Comparison of ENCODE assay signal across 8 cellular contexts in the genomic region with DNA sequence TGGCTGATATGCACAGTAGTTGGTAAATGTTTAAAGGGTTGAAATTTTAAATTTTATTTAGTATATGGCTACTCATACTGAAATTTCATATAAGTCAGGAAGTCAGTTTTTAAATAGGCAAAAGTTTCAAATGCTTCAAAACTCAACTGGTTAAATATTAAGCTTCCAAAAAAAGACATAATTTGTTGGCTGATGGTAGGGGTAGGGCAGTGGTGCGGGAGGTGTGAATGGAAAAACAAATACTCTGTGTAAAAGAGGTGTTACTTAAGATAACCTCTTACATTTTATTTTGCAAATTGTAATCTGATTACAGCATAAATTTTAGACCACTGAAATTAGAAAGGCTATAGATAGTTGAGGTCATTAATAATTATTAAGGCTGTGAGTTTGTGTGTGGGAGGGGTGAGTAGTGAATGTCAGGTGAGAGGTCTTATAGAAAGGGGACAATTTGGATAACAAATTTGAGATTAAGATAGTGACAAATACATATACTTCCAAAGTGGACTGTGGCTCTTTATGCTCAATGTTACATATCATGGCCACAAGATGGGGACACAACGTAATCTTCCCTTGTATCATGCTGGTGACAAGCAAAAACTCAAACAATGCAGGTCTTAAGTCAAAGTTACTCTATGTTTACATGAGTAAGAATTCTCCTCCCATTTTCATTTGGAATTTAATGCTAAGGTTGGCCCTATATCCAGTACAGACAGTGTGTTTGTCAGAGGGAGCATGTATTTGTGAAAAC. TPM values are rescaled to one million over a fixed set of nuclear protein-coding genes. Genes with fewer than 3 reads are reported as not detected.
A peak's percentile ranks its signal among the peaks of the same experiment; 100 is the strongest.
DNase-seq lines count a peak whose midpoint lies in the region; ATAC-seq and TF ChIP-seq lines count a peak whose summit lies in the region.

No MANE protein-coding gene starts in this region.

- H3K27ac ChIP-seq in cardiac muscle cell, result no peak overlapping the region
- H3K27ac ChIP-seq in spleen, result no peak overlapping the region

- H3K4me3 ChIP-seq in cardiac muscle cell, result no peak overlapping the region
- no peak overlapping the region for H3K4me3 ChIP-seq in choroid plexus epithelial cell (ENCODE audit: low read depth, low read length)
- H3K4me3 ChIP-seq in spleen, result no peak overlapping the region

- intact Hi-C loops in cardiac septum (cut with DNase I), result loop anchor here (5.0 kb wide), 1 partner anchor 771 kb away; no protein-coding TSS in a partner anchor
- intact Hi-C loops in spleen (cut with DNase I; ENCODE audit: low total_unique reads), result no loop called here

- peak; percentile 39 for TF ChIP-seq CTCF in cardiac muscle cell (IDR thresholded peaks at IDR 0.05; ENCODE audit: low read depth, low read length)
- TF ChIP-seq CTCF in choroid plexus epithelial cell (conservative IDR thresholded peaks at IDR 0.05; ENCODE audit: low read depth, low read length), result peak; percentile 56
- TF ChIP-seq CTCF in spleen (IDR thresholded peaks at IDR 0.05 in 8 of 11, conservative IDR thresholded peaks at IDR 0.05 in 3 of 11), result no peak

- H3K36me3 ChIP-seq in cardiac muscle cell, result no peaks in the 10 kb centered on the region
- H3K36me3 ChIP-seq in spleen, result no peaks in the 10 kb centered on the region

- no peak for TF ChIP-seq POLR2A in spleen (IDR thresholded peaks at IDR 0.05)

- no peaks in the 10 kb centered on the region for H3K9me3 ChIP-seq in cardiac muscle cell (ENCODE audit: low read depth)
- peaks cover 0 to 14% (median 7%) of the 10 kb centered on the region in 8 donors for H3K9me3 ChIP-seq in spleen

- peak; percentile 36 to 83 for DNase-seq in cardiac muscle cell (ENCODE audit: low read depth in 1 of 2, low spot score in 1 of 2)
- DNase-seq in cardiac septum (ENCODE audit: low spot score), result no peak
- DNase-seq in NCI-H2171 (lab: John Stamatoyannopoulos, UW), result peak; percentile 42
- DNase-seq in choroid plexus epithelial cell (ENCODE audit: low read depth), result peak; percentile 91
- peak; percentile 56 for DNase-seq in pons (ENCODE audit: low spot score)
- DNase-seq in spleen, result no peak

- H3K27me3 ChIP-seq in cardiac muscle cell (no peaks in the 10 kb centered on the region), spleen (replicated peaks in 1 of 7) (peaks cover 0 to 10% (median 0%) of the 10 kb centered on the region in 7 donors)

- ATAC-seq in GM21526 (IDR thresholded peaks at IDR 0.05; ENCODE audit: low FRiP score, unreplicated experiment) (no peak), HG03439 (IDR thresholded peaks at IDR 0.05; ENCODE audit: unreplicated experiment) (no peak)

- 55 to 74% (median 59%) methylated on average over 2 of the region's 2 CpGs for WGBS in spleen, 5 donors

- no peaks in the 10 kb centered on the region for H3K4me1 ChIP-seq in cardiac muscle cell (ENCODE audit: low read depth)
- H3K4me1 ChIP-seq in spleen, result peaks cover 0 to 16% (median 3%) of the 10 kb centered on the region in 6 donors

RNA-seq across cellular contexts. Expression of a gene that starts 36.6 kb away (rescaled TPM):
- not detected in 2 replicates for total RNA-seq in cardiac muscle cell
- not detected in 2 replicates for polyA plus RNA-seq in cardiac muscle cell
- total RNA-seq in cardiac septum, result not detected
- under 1 TPM in 4 of 7 donors, not detected in 3; 0.32 to 0.85 (median 0.61) TPM for total RNA-seq in spleen
- polyA plus RNA-seq in spleen, result under 1 TPM; 0.03 to 0.32 (median 0.20) TPM

Comparison
In these comparisons a context has a peak if more than half of its experiments do, and no peak if none do; other contexts are left out.
1. DNase-seq: peak in cardiac muscle cell (2 of 2), NCI-H2171 (single experiment), choroid plexus epithelial cell (single experiment) and pons (single experiment); none in cardiac septum (single experiment) and spleen (single experiment).
2. CTCF ChIP-seq: peak in cardiac muscle cell (single experiment) and choroid plexus epithelial cell (single experiment); none in spleen (0 of 11).